17 cellular contexts compared by ENCODE assay signal in genomic region chr2:28282861-28283646, GRCh38.
DNase-seq lines count a peak whose midpoint lies in the region; TF ChIP-seq lines count a peak whose summit lies in the region.
"Had no signal": no experiment of that assay in that cellular context is flagged by ENCODE, and none has a peak within 500 bp of the region (broad histone marks: within the 10 kb centered on the region; RNA-seq: fewer than 3 reads in every experiment).

No MANE protein-coding gene starts in this region.

- no peaks in the 10 kb centered on the region for H3K27me3 Mint-ChIP-seq in MCF 10A (ENCODE audit: insufficient read depth, unreplicated experiment)
- H3K27me3 Mint-ChIP-seq: CD4-positive, alpha-beta memory T cell had no signal

- H3K4me3 Mint-ChIP-seq in MCF 10A (ENCODE audit: unreplicated experiment): no peak overlapping the region
- H3K4me3 Mint-ChIP-seq: CD4-positive, alpha-beta memory T cell had no signal

- no peak for TF ChIP-seq POLR2A in breast epithelium (IDR thresholded peaks at IDR 0.05)

- no peak overlapping the region for H3K27ac ChIP-seq in breast epithelium
- H3K27ac ChIP-seq in esophagus (ENCODE audit: low read depth in 2 of 2, low read length in 1 of 2): peak overlapping the region; percentile 71 to 75
- peak overlapping the region; percentile 36 for H3K27ac ChIP-seq in mesodermal cell (ENCODE audit: low read depth, low read length, severe bottlenecking)
- H3K27ac ChIP-seq in dorsolateral prefrontal cortex: no peak overlapping the region
- H3K27ac ChIP-seq: SJCRH30 had no signal

- no peak overlapping the region for H3K4me3 ChIP-seq in breast epithelium
- no peak overlapping the region for H3K4me3 ChIP-seq in esophagus (ENCODE audit: low read depth in 1 of 2, low read length in 2 of 2)
- H3K4me3 ChIP-seq in mesodermal cell (ENCODE audit: extremely low read depth, insufficient read depth, low read length, poor library complexity, severe bottlenecking): no peak overlapping the region
- no peak overlapping the region for H3K4me3 ChIP-seq in dorsolateral prefrontal cortex
- H3K4me3 ChIP-seq: K562, SJCRH30 had no signal

- H3K9me3 Mint-ChIP-seq in MCF 10A (ENCODE audit: unreplicated experiment): no peaks in the 10 kb centered on the region
- H3K9me3 Mint-ChIP-seq: CD4-positive, alpha-beta memory T cell had no signal

- TF ChIP-seq CTCF in MCF 10A (IDR thresholded peaks at IDR 0.05; ENCODE audit: unreplicated experiment): no peak
- TF ChIP-seq CTCF in breast epithelium (IDR thresholded peaks at IDR 0.05): no peak
- TF ChIP-seq CTCF in dorsolateral prefrontal cortex (IDR thresholded peaks at IDR 0.05 in 54 of 56, conservative IDR thresholded peaks at IDR 0.05 in 2 of 56; ENCODE audit: low read depth in 1 of 56, partially characterized antibody in 56 of 56): no peak

- POLR2A ChIA-PET in MCF 10A (lab: Yijun Ruan, JAX): interaction anchor here (0.6 to 4.6 kb wide), 13 partner anchors 8 to 393 kb away, joined by 4 to 26 read pairs (median 6); partner anchors contain the start of genes BABAM2, FOSL2 and RBKS

- H3K4me1 ChIP-seq in breast epithelium (no peaks in the 10 kb centered on the region), esophagus (ENCODE audit: control insufficient read depth in 2 of 2, insufficient read depth in 2 of 2, low read length in 1 of 2) (peaks cover 0 to 8% of the 10 kb centered on the region in 2 donors), mesodermal cell (ENCODE audit: control insufficient read depth, insufficient read depth, low read length, poor library complexity, severe bottlenecking) (peaks cover 20% of the 10 kb centered on the region)
- H3K4me1 ChIP-seq: SJCRH30 had no signal

- DNase-seq in MCF 10A (ENCODE audit: unreplicated experiment) (no peak), breast epithelium (ENCODE audit: low spot score in 2 of 2) (no peak), SK-N-DZ (ENCODE audit: low spot score) (no peak), NOMO-1 (lab: John Stamatoyannopoulos, UW; ENCODE audit: unreplicated experiment in 2 of 2) (no peak), dorsolateral prefrontal cortex (no peak), T-helper 1 cell (no peak)
- DNase-seq: 8988T; CD4-positive, alpha-beta memory T cell; DMS79; NCI-H1092; NCI-H2227 treated with DMSO at 0.1 percent for 48 hours; NCI-H526 treated with DMSO at 0.1 percent for 48 hours; RPMI8226; SJCRH30 had no signal

- no TSS peak for BruUV-seq in MCF 10A (replicated peaks; lab: Mats Ljungman, UMichigan)

- H3K36me3 ChIP-seq in breast epithelium: no peaks in the 10 kb centered on the region
- no peaks in the 10 kb centered on the region for H3K36me3 ChIP-seq in esophagus (ENCODE audit: control insufficient read depth in 2 of 2, insufficient read depth in 2 of 2, low read length in 1 of 2)
- no peaks in the 10 kb centered on the region for H3K36me3 ChIP-seq in mesodermal cell (ENCODE audit: control insufficient read depth, insufficient read depth, low read length)
- H3K36me3 ChIP-seq: SJCRH30 had no signal

- H3K27me3 ChIP-seq in breast epithelium: no peaks in the 10 kb centered on the region
- H3K27me3 ChIP-seq in esophagus (ENCODE audit: control insufficient read depth in 1 of 2, insufficient read depth in 2 of 2, low read length in 2 of 2): no peaks in the 10 kb centered on the region
- no peaks in the 10 kb centered on the region for H3K27me3 ChIP-seq in dorsolateral prefrontal cortex
- H3K27me3 ChIP-seq: SJCRH30 had no signal

- H3K4me1 Mint-ChIP-seq in MCF 10A (ENCODE audit: insufficient read depth, unreplicated experiment): peaks cover 13% of the 10 kb centered on the region

- intact Hi-C loops in MCF 10A (cut with micrococcal nuclease) (no loop called here), breast epithelium (cut with DNase I; ENCODE audit: low total_unique reads) (no loop called here), dorsolateral prefrontal cortex (cut with DNase I) (no loop called here)

- WGBS in esophagus, 2 donors: 92 to 93% methylated on average over 7 of the region's 7 CpGs
- 97 to 100% methylated on average over 2 to 4 of the region's 7 CpGs for WGBS in mesodermal cell (ENCODE audit: insufficient coverage in 2 of 2), 2 experiments

- CTCF ChIA-PET in MCF 10A (lab: Yijun Ruan, JAX): interaction anchor here (1.1 to 1.5 kb wide), 2 partner anchors 45 to 507 kb away, joined by 3 to 5 read pairs; no protein-coding TSS in a partner anchor

- H3K36me3 Mint-ChIP-seq in MCF 10A (ENCODE audit: insufficient read depth, unreplicated experiment): peaks cover 6% of the 10 kb centered on the region

- H3K9me3 ChIP-seq in breast epithelium (no peaks in the 10 kb centered on the region), esophagus (ENCODE audit: control insufficient read depth in 2 of 2, insufficient read depth in 1 of 2, low read depth in 1 of 2, low read length in 1 of 2) (no peaks in the 10 kb centered on the region), mesodermal cell (ENCODE audit: control insufficient read depth, low read length) (no peaks in the 10 kb centered on the region)
- H3K9me3 ChIP-seq: SJCRH30 had no signal

- H3K27ac Mint-ChIP-seq in MCF 10A (ENCODE audit: low read depth, unreplicated experiment): peak overlapping the region; percentile 61

Comparison
In these comparisons a context has a peak if more than half of its experiments do, and no peak if none do; other contexts are left out.
1. H3K27ac ChIP-seq: peak in esophagus (2 of 2) and mesodermal cell (single experiment); none in breast epithelium (0 of 2) and dorsolateral prefrontal cortex (0 of 59).